ENCODE assay signal across 14 cellular contexts in the genomic region with DNA sequence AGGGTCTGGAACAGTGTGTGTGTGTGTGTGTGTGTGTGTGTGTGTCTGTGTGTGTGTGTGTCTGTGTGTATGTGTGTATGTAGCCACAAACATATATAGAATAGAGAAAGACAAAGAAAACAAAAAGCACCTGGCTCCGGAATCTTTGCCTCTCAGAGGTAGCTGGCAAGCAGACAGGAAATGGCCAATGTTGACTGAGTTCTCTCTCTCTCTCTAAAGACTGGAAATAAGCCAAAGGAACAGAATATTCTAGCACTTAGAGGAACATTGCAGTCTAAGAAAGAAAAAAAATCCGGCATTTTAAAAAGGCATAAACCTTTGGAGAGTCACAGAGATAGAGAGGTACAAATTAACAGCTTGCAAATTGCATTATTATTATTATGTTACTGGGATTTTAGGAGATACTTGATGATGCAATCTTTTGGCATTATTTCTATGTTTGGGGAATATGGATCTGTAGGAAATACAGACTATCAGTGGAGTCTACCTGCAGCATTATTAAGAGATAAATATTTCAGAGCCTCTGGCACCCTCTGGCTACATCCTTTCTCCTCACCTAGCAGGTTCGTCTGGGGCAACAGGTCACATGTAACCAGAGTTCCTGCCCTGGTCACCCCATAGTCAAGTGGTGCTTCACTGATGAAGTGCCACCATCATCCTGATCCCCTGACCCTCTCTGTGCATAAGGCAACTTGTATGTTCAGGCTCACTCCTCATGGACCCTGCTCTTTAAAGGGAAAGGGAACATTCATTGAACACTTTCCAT.
DNase-seq lines count a peak whose midpoint lies in the region; FAIRE-seq and TF ChIP-seq lines count a peak whose summit lies in the region.
"Had no signal": no experiment of that assay in that cellular context is flagged by ENCODE, and none has a peak within 500 bp of the region (broad histone marks: within the 10 kb centered on the region; RNA-seq: fewer than 3 reads in every experiment).

No MANE protein-coding gene starts in this region.

- peak overlapping the region; percentile 50 for H4K91ac ChIP-seq in H1 (replicated peaks; ENCODE audit: insufficient read length, low read length)

- FAIRE-seq in H1 (lab: Jason Lieb, UNC) = no peak
- FAIRE-seq: GM12892 had no signal

- CTCF ChIA-PET in H1 (lab: Charles Lee; ENCODE audit: partially characterized antibody) = no interaction called here

- no peak overlapping the region for H3K4me3 ChIP-seq in LNCaP clone FGC (ENCODE audit: low read depth, low read length)
- H3K4me3 ChIP-seq in H1 (ENCODE audit: extremely low read depth in 1 of 4, insufficient read depth in 2 of 4, low read depth in 3 of 4, low read length in 4 of 4) = no peak overlapping the region
- no peak overlapping the region for H3K4me3 ChIP-seq in prostate gland
- H3K4me3 ChIP-seq in left ventricle myocardium inferior = no peak overlapping the region
- H3K4me3 ChIP-seq in suprapubic skin = no peak overlapping the region

- no peaks in the 10 kb centered on the region for H3K79me2 ChIP-seq in H1 (ENCODE audit: control insufficient read depth in 1 of 2, insufficient read depth in 2 of 2, low read length in 2 of 2)

- H2BK120ac ChIP-seq in H1 (replicated peaks; ENCODE audit: low read depth, low read length) = no peak overlapping the region

- H2BK15ac ChIP-seq in H1 (ENCODE audit: low read length) = no peak overlapping the region

- no peak overlapping the region for H3K4me2 ChIP-seq in H1 (ENCODE audit: insufficient read depth in 1 of 2, low read depth in 2 of 2, low read length in 2 of 2)

- H3K79me1 ChIP-seq in H1 (ENCODE audit: low read depth, low read length) = no peaks in the 10 kb centered on the region

- no peak overlapping the region for H2BK12ac ChIP-seq in H1 (ENCODE audit: low read depth, low read length)

- TF ChIP-seq EP300 in H1 (IDR thresholded peaks at IDR 0.05; ENCODE audit: borderline replicate concordance in 1 of 2, low read depth in 2 of 2, low read length in 2 of 2) (no peak), suprapubic skin (IDR thresholded peaks at IDR 0.05) (no peak)

- H3K4me1 ChIP-seq in H1 (replicated peaks in 1 of 4; ENCODE audit: control insufficient read depth in 3 of 4, insufficient read depth in 4 of 4, low read length in 3 of 4) = no peaks in the 10 kb centered on the region
- no peaks in the 10 kb centered on the region for H3K4me1 ChIP-seq in prostate gland (replicated peaks)
- no peaks in the 10 kb centered on the region for H3K4me1 ChIP-seq in left ventricle myocardium inferior
- peaks cover 20% of the 10 kb centered on the region for H3K4me1 ChIP-seq in suprapubic skin

- no peak overlapping the region for H3K14ac ChIP-seq in H1 (ENCODE audit: insufficient read length)

- H3K9ac ChIP-seq in H1 (replicated peaks in 1 of 4; ENCODE audit: extremely low read depth in 1 of 4, low read depth in 3 of 4, low read length in 3 of 4) = no peak overlapping the region

- H4K5ac ChIP-seq in H1 (ENCODE audit: insufficient read length, low read depth, low read length) = peak overlapping the region; percentile 51

- H3K23ac ChIP-seq in H1 (ENCODE audit: insufficient read length) = no peak overlapping the region

- H3K36me3 ChIP-seq in H1 (ENCODE audit: control insufficient read depth in 2 of 4, insufficient read depth in 4 of 4, low read length in 3 of 4) = no peaks in the 10 kb centered on the region
- no peaks in the 10 kb centered on the region for H3K36me3 ChIP-seq in prostate gland
- H3K36me3 ChIP-seq in left ventricle myocardium inferior = no peaks in the 10 kb centered on the region
- H3K36me3 ChIP-seq in suprapubic skin = no peaks in the 10 kb centered on the region
- H3K36me3 ChIP-seq: WERI-Rb-1 had no signal

- no peak for TF ChIP-seq RAD21 in H1 (IDR thresholded peaks at IDR 0.05 in 1 of 2, conservative IDR thresholded peaks at IDR 0.05 in 1 of 2; ENCODE audit: low read depth in 2 of 2, low read length in 2 of 2)

- no peak overlapping the region for H3K18ac ChIP-seq in H1 (ENCODE audit: extremely low read depth, low read length)

- TF ChIP-seq CTCF in LNCaP clone FGC (IDR thresholded peaks at IDR 0.05; ENCODE audit: control insufficient read depth, extremely low read depth, insufficient read depth) (no peak), H1 (IDR thresholded peaks at IDR 0.05; ENCODE audit: control extremely low read depth in 1 of 3, insufficient read depth in 1 of 3, low read depth in 1 of 3, low read length in 3 of 3) (no peak), prostate gland (IDR thresholded peaks at IDR 0.05) (no peak), left ventricle myocardium inferior (IDR thresholded peaks at IDR 0.05; ENCODE audit: borderline replicate concordance) (no peak), suprapubic skin (IDR thresholded peaks at IDR 0.05) (no peak)

- TF ChIP-seq POLR2A in H1 (IDR thresholded peaks at IDR 0.05; ENCODE audit: control extremely low read depth in 1 of 2, low read depth in 2 of 2, low read length in 2 of 2) (no peak), prostate gland (IDR thresholded peaks at IDR 0.05) (no peak), suprapubic skin (IDR thresholded peaks at IDR 0.05) (no peak)

- H2AK5ac ChIP-seq in H1 (ENCODE audit: low read depth, low read length) = no peak overlapping the region

- no peaks in the 10 kb centered on the region for H4K20me1 ChIP-seq in H1 (replicated peaks in 1 of 2; ENCODE audit: control insufficient read depth in 1 of 2, insufficient read depth in 2 of 2, low read length in 2 of 2)

- H3K4ac ChIP-seq in H1 (replicated peaks; ENCODE audit: insufficient read length, low read depth, low read length) = no peak overlapping the region

- H2BK20ac ChIP-seq in H1 (ENCODE audit: low read length) = no peak overlapping the region

- POLR2A ChIA-PET in H1 (lab: Charles Lee; ENCODE audit: partially characterized antibody) = no interaction called here

- 82% methylated on average over 3 of the region's 3 CpGs; no CpG with 5 or more reads in 1 of the 2 experiments for WGBS in H1 (ENCODE audit: extremely low coverage in 1 of 2, insufficient coverage in 1 of 2, insufficient read length in 1 of 2, insufficient replicate concordance in 2 of 2, low coverage in 1 of 2, low lambda C conversion rate in 2 of 2, missing lambda C conversion rate in 1 of 2), 2 experiments
- 23% methylated on average over 3 of the region's 3 CpGs for WGBS in prostate gland
- WGBS in suprapubic skin = 45% methylated on average over 3 of the region's 3 CpGs

- no peaks in the 10 kb centered on the region for H3K27me3 ChIP-seq in H1 (replicated peaks in 1 of 4; ENCODE audit: control insufficient read depth in 3 of 4, extremely low read depth in 1 of 4, insufficient read depth in 3 of 4, low read length in 3 of 4)
- H3K27me3 ChIP-seq in prostate gland (replicated peaks; ENCODE audit: insufficient read depth) = no peaks in the 10 kb centered on the region
- H3K27me3 ChIP-seq in left ventricle myocardium inferior (ENCODE audit: low read depth) = no peaks in the 10 kb centered on the region
- H3K27me3 ChIP-seq in suprapubic skin = no peaks in the 10 kb centered on the region

- H3K9me3 ChIP-seq in H1 (ENCODE audit: insufficient read depth in 2 of 2, low read depth in 1 of 2, low read length in 1 of 2) = peaks cover 0 to 4% of the 10 kb centered on the region in 2 experiments; a peak in 1 of 4 replicates
- no peaks in the 10 kb centered on the region for H3K9me3 ChIP-seq in prostate gland
- no peaks in the 10 kb centered on the region for H3K9me3 ChIP-seq in left ventricle myocardium inferior (replicated peaks)
- no peaks in the 10 kb centered on the region for H3K9me3 ChIP-seq in suprapubic skin

- H4K8ac ChIP-seq in H1 (ENCODE audit: extremely low read depth, insufficient read depth, low read length) = no peak overlapping the region

- H3K23me2 ChIP-seq in H1 (ENCODE audit: low read depth, low read length) = no peaks in the 10 kb centered on the region; the same call in 1 of the 2 replicates

- H3K56ac ChIP-seq in H1 (replicated peaks; ENCODE audit: insufficient read length, low read depth, low read length) = no peak overlapping the region

- DNase-seq in LNCaP clone FGC (ENCODE audit: low read depth) (peak; percentile 81), NCI-H2196 (lab: John Stamatoyannopoulos, UW; ENCODE audit: unreplicated experiment) (peak; percentile 90), H1 (ENCODE audit: low read depth in 1 of 2, low spot score in 2 of 2) (no peak), prostate gland (ENCODE audit: low spot score) (peak; percentile 59), SK-N-DZ (ENCODE audit: low spot score) (no peak), left ventricle myocardium inferior (no peak), suprapubic skin (ENCODE audit: low spot score in 2 of 2) (no peak)
- DNase-seq: activated T-cell treated with anti-CD3 and anti-CD28 coated beads, Interleukin-2, amount 50 U/mL, for 1 hour; naive B cell; NCI-H1048; stimulated activated CD4-positive, alpha-beta T cell treated with anti-CD3 and anti-CD28 coated beads, Interleukin-15, amount 100 ng/mL, for 24 hours; WERI-Rb-1 had no signal

- peak overlapping the region; percentile 54; the same call in 1 of the 2 replicates for H2AFZ ChIP-seq in H1 (ENCODE audit: low read length)

- H3K27ac ChIP-seq in H1 (ENCODE audit: low read depth, low read length) = no peak overlapping the region
- H3K27ac ChIP-seq in prostate gland = no peak overlapping the region
- H3K27ac ChIP-seq in left ventricle myocardium inferior (replicated peaks) = no peak overlapping the region
- H3K27ac ChIP-seq in suprapubic skin = no peak overlapping the region
- H3K27ac ChIP-seq: HL-60, WERI-Rb-1 had no signal

- intact Hi-C loops in prostate gland (cut with DNase I) = no loop called here
- intact Hi-C loops in left ventricle myocardium inferior (cut with micrococcal nuclease) = no loop called here

- H2BK5ac ChIP-seq in H1 (ENCODE audit: low read depth, low read length) = no peak overlapping the region

TF ChIP-seq in H1, 55 proteins besides CTCF, POLR2A, EP300 and RAD21:
- no peak for TF ChIP-seq RXRA (IDR thresholded peaks at IDR 0.05; ENCODE audit: insufficient read depth, low read depth, low read length)
- TF ChIP-seq, protein P1, sequence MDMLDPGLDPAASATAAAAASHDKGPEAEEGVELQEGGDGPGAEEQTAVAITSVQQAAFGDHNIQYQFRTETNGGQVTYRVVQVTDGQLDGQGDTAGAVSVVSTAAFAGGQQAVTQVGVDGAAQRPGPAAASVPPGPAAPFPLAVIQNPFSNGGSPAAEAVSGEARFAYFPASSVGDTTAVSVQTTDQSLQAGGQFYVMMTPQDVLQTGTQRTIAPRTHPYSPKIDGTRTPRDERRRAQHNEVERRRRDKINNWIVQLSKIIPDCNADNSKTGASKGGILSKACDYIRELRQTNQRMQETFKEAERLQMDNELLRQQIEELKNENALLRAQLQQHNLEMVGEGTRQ (IDR thresholded peaks at IDR 0.05; ENCODE audit: low read length) = no peak
- TF ChIP-seq BCL11A (IDR thresholded peaks at IDR 0.05; ENCODE audit: low read depth in 2 of 2, low read length in 2 of 2) = no peak
- TF ChIP-seq CHD1 (IDR thresholded peaks at IDR 0.05; ENCODE audit: low read depth, low read length) = no peak
- no peak for TF ChIP-seq PHF8 (conservative IDR thresholded peaks at IDR 0.05; ENCODE audit: low read depth, low read length)

Comparison
In these comparisons a context has a peak if more than half of its experiments do, and no peak if none do; other contexts are left out.
1. DNase-seq: peak in LNCaP clone FGC (single experiment), NCI-H2196 (single experiment) and prostate gland (single experiment); none in H1 (0 of 2), SK-N-DZ (single experiment), left ventricle myocardium inferior (single experiment) and suprapubic skin (0 of 2).